In the genomic region with DNA sequence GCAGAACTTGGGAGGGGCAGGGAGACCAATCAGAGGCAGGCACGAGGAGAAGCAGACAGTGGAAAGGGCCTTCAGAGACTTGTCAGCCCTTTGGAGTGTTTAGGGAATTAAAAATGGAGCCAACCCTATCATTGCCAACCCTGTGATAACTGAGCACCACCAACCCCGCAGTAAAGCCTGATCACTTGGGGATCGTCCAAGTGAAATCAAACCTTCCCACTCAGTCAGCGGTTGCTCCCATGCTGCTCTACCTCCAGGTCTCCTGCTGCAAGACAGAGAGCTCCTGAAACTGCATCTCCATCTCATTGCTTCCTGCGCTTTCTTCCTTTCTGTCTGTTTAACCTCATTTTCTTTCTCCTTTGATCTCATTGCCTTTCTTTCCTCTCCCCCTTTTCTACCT, we compare ENCODE assay signal across 36 cellular contexts. TPM values are rescaled to one million over a fixed set of nuclear protein-coding genes. Genes with fewer than 3 reads are reported as not detected.
"Had no signal": no experiment of that assay in that cellular context is flagged by ENCODE, and none has a peak within 500 bp of the region (broad histone marks: within the 10 kb centered on the region; RNA-seq: fewer than 3 reads in every experiment).

No MANE protein-coding gene starts in this region.

- H3K36me3 ChIP-seq: Peyer's patch, WERI-Rb-1 had no signal

- H3K9me3 ChIP-seq: Peyer's patch had no signal

- H3K4me1 ChIP-seq: Peyer's patch had no signal

- H3K36me3 Mint-ChIP-seq: activated naive CD4-positive, alpha-beta T cell treated with anti-CD3 and anti-CD28 coated beads, Interleukin-2, amount 50 U/mL, for 24 hours; IgD-negative memory B cell had no signal

- ATAC-seq: activated CD8-positive, alpha-beta T cell treated with anti-CD3 and anti-CD28 coated beads for 36 hours; activated T-cell treated with anti-CD3 and anti-CD28 coated beads, Interleukin-2, amount 50 U/mL, for 72 hours; activated T-helper 17 cell treated with anti-CD3 and anti-CD28 coated beads, Interleukin-2, amount 50 U/mL, for 72 hours; PC-3; Right ventricle myocardium inferior had no signal

- H3K27me3 ChIP-seq: Peyer's patch had no signal

- DNase-seq: activated CD4-positive, alpha-beta T cell treated with anti-CD3 and anti-CD28 coated beads for 1 hour; activated CD4-positive, alpha-beta T cell treated with anti-CD3 and anti-CD28 coated beads, Interleukin-2, amount 10 ng/mL, durations not matched to agents 24 days and 14 days; activated CD4-positive, alpha-beta T cell treated with anti-CD3 and anti-CD28 coated beads, Interleukin-2, amount 50 U/mL, for 4 hours; activated CD4-positive, CD25-positive, alpha-beta regulatory T cell; activated CD8-positive, alpha-beta T cell treated with anti-CD3 and anti-CD28 coated beads for 36 hours; activated effector memory CD4-positive, alpha-beta T cell treated with anti-CD3 and anti-CD28 coated beads, Interleukin-2, amount 50 U/mL, for 16 hours; activated naive CD4-positive, alpha-beta T cell treated with Interleukin-2 at 50 U/mL for 16 hours; activated T-cell treated with anti-CD3 and anti-CD28 coated beads, Interleukin-2, amount 50 U/mL, for 1 hour; activated T-cell treated with anti-CD3 and anti-CD28 coated beads, Interleukin-2, amount 50 U/mL, for 72 hours; anterior cingulate cortex; central memory CD4-positive, alpha-beta T cell; Karpas-422; KBM-7; MM.1S; MV-4-11; NCI-H1092; NCI-H1436 treated with DMSO at 0.1 percent for 48 hours; NCI-H1694 treated with DMSO at 0.1 percent for 48 hours; NCI-H2029; NCI-H345; NCI-H524 treated with DMSO at 0.1 percent for 48 hours; PC-3; Peyer's patch; SW 1271; T-helper 1 cell; T-helper 2 cell; T-helper 9 cell; WERI-Rb-1 had no signal

- H3K27ac Mint-ChIP-seq: activated CD4-positive, alpha-beta T cell treated with anti-CD3 and anti-CD28 coated beads, Interleukin-2, amount 10 ng/mL, durations not matched to agents 24 days and 14 days; activated CD8-positive, alpha-beta T cell treated with anti-CD3 and anti-CD28 coated beads for 36 hours; activated naive CD4-positive, alpha-beta T cell treated with anti-CD3 and anti-CD28 coated beads, Interleukin-2, amount 50 U/mL, for 24 hours; activated T-cell treated with anti-CD3 and anti-CD28 coated beads, Interleukin-2, amount 50 U/mL, for 72 hours; activated T-helper 17 cell treated with anti-CD3 and anti-CD28 coated beads, Interleukin-2, amount 50 U/mL, for 72 hours; IgD-negative memory B cell had no signal

- H3K27me3 Mint-ChIP-seq: brain had no signal

- H3K27ac ChIP-seq: Peyer's patch, RWPE1, WERI-Rb-1 had no signal

- H3K4me1 Mint-ChIP-seq: activated CD4-positive, alpha-beta T cell treated with anti-CD3 and anti-CD28 coated beads, Interleukin-2, amount 10 ng/mL, durations not matched to agents 24 days and 14 days; activated naive CD4-positive, alpha-beta T cell treated with anti-CD3 and anti-CD28 coated beads, Interleukin-2, amount 50 U/mL, for 24 hours; activated T-helper 17 cell treated with anti-CD3 and anti-CD28 coated beads, Interleukin-2, amount 50 U/mL, for 72 hours had no signal

- H3K9me3 Mint-ChIP-seq: activated CD4-positive, alpha-beta T cell treated with anti-CD3 and anti-CD28 coated beads, Interleukin-2, amount 10 ng/mL, durations not matched to agents 24 days and 14 days; activated CD8-positive, alpha-beta T cell treated with anti-CD3 and anti-CD28 coated beads for 36 hours; activated naive CD4-positive, alpha-beta T cell treated with anti-CD3 and anti-CD28 coated beads, Interleukin-2, amount 50 U/mL, for 24 hours; activated T-cell treated with anti-CD3 and anti-CD28 coated beads, Interleukin-2, amount 50 U/mL, for 72 hours; activated T-helper 17 cell treated with anti-CD3 and anti-CD28 coated beads, Interleukin-2, amount 50 U/mL, for 72 hours; brain; IgD-negative memory B cell had no signal

- H3K4me3 Mint-ChIP-seq: activated CD4-positive, alpha-beta T cell treated with anti-CD3 and anti-CD28 coated beads, Interleukin-2, amount 10 ng/mL, durations not matched to agents 24 days and 14 days; activated CD8-positive, alpha-beta T cell treated with anti-CD3 and anti-CD28 coated beads for 36 hours; activated naive CD4-positive, alpha-beta T cell treated with anti-CD3 and anti-CD28 coated beads, Interleukin-2, amount 50 U/mL, for 24 hours; activated T-cell treated with anti-CD3 and anti-CD28 coated beads, Interleukin-2, amount 50 U/mL, for 72 hours; activated T-helper 17 cell treated with anti-CD3 and anti-CD28 coated beads, Interleukin-2, amount 50 U/mL, for 72 hours; IgD-negative memory B cell had no signal

RNA-seq across cellular contexts. Expression of gene ACKR1, which starts 4.8 kb away (rescaled TPM):
- total RNA-seq: activated CD4-positive, alpha-beta T cell treated with anti-CD3 and anti-CD28 coated beads, Interleukin-2, amount 10 ng/mL, durations not matched to agents 24 days and 14 days; activated CD8-positive, alpha-beta T cell treated with anti-CD3 and anti-CD28 coated beads for 36 hours; activated T-cell treated with anti-CD3 and anti-CD28 coated beads, Interleukin-2, amount 50 U/mL, for 72 hours; activated T-helper 17 cell treated with anti-CD3 and anti-CD28 coated beads, Interleukin-2, amount 50 U/mL, for 72 hours; NCI-H460; PC-3 had no signal

RNA-seq across cellular contexts. Expression of gene CADM3, which starts 28.5 kb away (rescaled TPM):
- total RNA-seq: activated CD4-positive, alpha-beta T cell treated with anti-CD3 and anti-CD28 coated beads, Interleukin-2, amount 10 ng/mL, durations not matched to agents 24 days and 14 days; activated CD8-positive, alpha-beta memory T cell treated with anti-CD3 and anti-CD28 coated beads for 36 hours; activated CD8-positive, alpha-beta T cell treated with anti-CD3 and anti-CD28 coated beads for 36 hours; activated T-cell treated with anti-CD3 and anti-CD28 coated beads, Interleukin-2, amount 50 U/mL, for 72 hours; activated T-helper 17 cell treated with anti-CD3 and anti-CD28 coated beads, Interleukin-2, amount 50 U/mL, for 72 hours; NCI-H460; PC-3 had no signal
